ENCODE assay signal across 15 cellular contexts in the genomic region with DNA sequence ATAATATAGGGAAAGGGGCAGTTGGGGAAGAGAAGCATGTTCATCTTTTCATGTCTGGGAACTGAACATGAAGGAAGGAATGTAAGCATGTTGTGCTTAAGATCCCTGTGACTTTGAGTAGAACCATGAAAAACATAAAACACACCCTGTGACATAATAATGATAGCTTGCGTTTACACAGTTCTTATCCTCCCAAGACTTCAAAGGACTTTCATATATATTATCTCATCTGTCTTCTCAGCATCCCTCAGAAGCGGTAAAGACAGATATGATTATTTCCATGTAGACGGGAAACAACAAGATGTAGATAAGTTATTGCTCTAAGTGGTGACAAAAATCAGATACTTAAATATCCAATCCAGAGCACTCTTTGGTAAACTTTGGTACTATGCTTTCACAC.
DNase-seq lines count a peak whose midpoint lies in the region; ATAC-seq and TF ChIP-seq lines count a peak whose summit lies in the region.
"Had no signal": no experiment of that assay in that cellular context is flagged by ENCODE, and none has a peak within 500 bp of the region (broad histone marks: within the 10 kb centered on the region; RNA-seq: fewer than 3 reads in every experiment).

No MANE protein-coding gene starts in this region.

- TF ChIP-seq CTCF in GM13977 (IDR thresholded peaks at IDR 0.05; ENCODE audit: extremely low read depth, insufficient read depth, missing control alignments), result no peak
- TF ChIP-seq CTCF in HEK293 (tag by site-specific recombination; IDR thresholded peaks at IDR 0.05), result no peak
- no peak for TF ChIP-seq CTCF in VCaP (conservative IDR thresholded peaks at IDR 0.05)

- in situ Hi-C loops in GM13977 (cut with MboI; ENCODE audit: low pct_unique_long_range_greater_than_20kb, low sequenced_read_pairs, unreplicated experiment), result no loop called here

- no peaks in the 10 kb centered on the region for H3K9me3 ChIP-seq in HEK293 (ENCODE audit: control insufficient read depth, insufficient read depth, low read depth, low read length)
- H3K9me3 ChIP-seq: BLaER1, Caco-2, HAP-1 had no signal

- H3K27ac ChIP-seq in HEK293 (ENCODE audit: extremely low read depth, low read depth, low read length) (no peak overlapping the region), VCaP (peak overlapping the region; percentile 99)
- H3K27ac ChIP-seq: BLaER1, C4-2B had no signal

- POLR2A ChIA-PET in HEK293 (lab: Yijun Ruan, JAX), result no interaction called here

- no peak for ATAC-seq in GM18861 (IDR thresholded peaks at IDR 0.05; ENCODE audit: unreplicated experiment)
- ATAC-seq: CD8-positive, alpha-beta T cell had no signal

- H3K36me3 ChIP-seq in HEK293 (ENCODE audit: control insufficient read depth in 2 of 2, insufficient read depth in 1 of 2, low read length in 2 of 2), result no peaks in the 10 kb centered on the region
- H3K36me3 ChIP-seq: BLaER1, HAP-1 had no signal

- DNase-seq in GM13977 (ENCODE audit: low spot score), result peak; percentile 30
- peak; percentile 20 for DNase-seq in superior temporal gyrus (ENCODE audit: extremely low spot score)
- DNase-seq in medulla oblongata (ENCODE audit: extremely low spot score), result no peak
- no peak for DNase-seq in 8988T
- DNase-seq: CD8-positive, alpha-beta T cell; DMS153; DND-41; GOT3 had no signal

- CTCF ChIA-PET in HEK293 (lab: Yijun Ruan, JAX), result no interaction called here

- no peak overlapping the region for H3K4me3 ChIP-seq in HEK293 (ENCODE audit: low read depth, low read length)
- H3K4me3 ChIP-seq: BLaER1, HAP-1 had no signal

- H3K4me1 ChIP-seq in HEK293 (ENCODE audit: control insufficient read depth, insufficient read depth, low read length), result peaks cover 7% of the 10 kb centered on the region

TF ChIP-seq in HEK293, 187 proteins besides CTCF, POLR2A, EP300 and RAD21:
- TF ChIP-seq SP7 (tag by site-specific recombination; IDR thresholded peaks at IDR 0.05) (peak; percentile 95), ZNF48 (tag by site-specific recombination; IDR thresholded peaks at IDR 0.05) (no peak), TCF7L2 (IDR thresholded peaks at IDR 0.05; ENCODE audit: borderline replicate concordance, low read depth, low read length) (peak; percentile 89), WT1 (tag by site-specific recombination; IDR thresholded peaks at IDR 0.05) (peak; percentile 53)
- TF ChIP-seq, protein P1, sequence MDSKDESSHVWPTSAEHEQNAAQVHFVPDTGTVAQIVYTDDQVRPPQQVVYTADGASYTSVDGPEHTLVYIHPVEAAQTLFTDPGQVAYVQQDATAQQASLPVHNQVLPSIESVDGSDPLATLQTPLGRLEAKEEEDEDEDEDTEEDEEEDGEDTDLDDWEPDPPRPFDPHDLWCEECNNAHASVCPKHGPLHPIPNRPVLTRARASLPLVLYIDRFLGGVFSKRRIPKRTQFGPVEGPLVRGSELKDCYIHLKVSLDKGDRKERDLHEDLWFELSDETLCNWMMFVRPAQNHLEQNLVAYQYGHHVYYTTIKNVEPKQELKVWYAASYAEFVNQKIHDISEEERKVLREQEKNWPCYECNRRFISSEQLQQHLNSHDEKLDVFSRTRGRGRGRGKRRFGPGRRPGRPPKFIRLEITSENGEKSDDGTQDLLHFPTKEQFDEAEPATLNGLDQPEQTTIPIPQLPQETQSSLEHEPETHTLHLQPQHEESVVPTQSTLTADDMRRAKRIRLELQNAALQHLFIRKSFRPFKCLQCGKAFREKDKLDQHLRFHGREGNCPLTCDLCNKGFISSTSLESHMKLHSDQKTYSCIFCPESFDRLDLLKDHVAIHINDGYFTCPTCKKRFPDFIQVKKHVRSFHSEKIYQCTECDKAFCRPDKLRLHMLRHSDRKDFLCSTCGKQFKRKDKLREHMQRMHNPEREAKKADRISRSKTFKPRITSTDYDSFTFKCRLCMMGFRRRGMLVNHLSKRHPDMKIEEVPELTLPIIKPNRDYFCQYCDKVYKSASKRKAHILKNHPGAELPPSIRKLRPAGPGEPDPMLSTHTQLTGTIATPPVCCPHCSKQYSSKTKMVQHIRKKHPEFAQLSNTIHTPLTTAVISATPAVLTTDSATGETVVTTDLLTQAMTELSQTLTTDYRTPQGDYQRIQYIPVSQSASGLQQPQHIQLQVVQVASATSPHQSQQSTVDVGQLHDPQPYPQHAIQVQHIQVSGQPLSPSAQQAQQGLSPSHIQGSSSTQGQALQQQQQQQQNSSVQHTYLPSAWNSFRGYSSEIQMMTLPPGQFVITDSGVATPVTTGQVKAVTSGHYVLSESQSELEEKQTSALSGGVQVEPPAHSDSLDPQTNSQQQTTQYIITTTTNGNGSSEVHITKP (tag by site-specific recombination; IDR thresholded peaks at IDR 0.05), result peak; percentile 51; the same call in 1 of the 2 replicates

Comparison
In these comparisons a context has a peak if more than half of its experiments do, and no peak if none do; other contexts are left out.
1. DNase-seq: peak in GM13977 (single experiment) and superior temporal gyrus (single experiment); none in medulla oblongata (single experiment) and 8988T (single experiment).